1 cellular context compared by ENCODE assay signal in the genomic region with DNA sequence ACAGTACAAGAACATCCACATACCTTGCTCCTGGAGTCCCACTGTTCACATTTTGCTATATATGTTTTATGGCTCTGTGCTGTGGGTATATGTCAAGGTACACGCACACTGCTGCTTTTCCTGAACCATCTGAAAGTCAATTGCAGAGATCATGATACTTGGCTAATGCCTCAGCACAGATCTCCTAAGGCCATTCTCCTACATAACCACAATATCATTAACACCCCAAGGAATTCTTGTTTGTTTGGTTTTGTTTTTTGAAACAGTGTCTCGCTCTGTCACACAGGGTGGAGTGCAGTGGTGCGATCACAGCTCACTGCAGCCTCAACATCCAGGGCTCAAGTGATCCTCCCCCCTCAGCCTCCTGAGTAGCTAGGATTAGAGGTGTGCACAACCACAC.
TF ChIP-seq lines count a peak whose summit lies in the region.

No MANE protein-coding gene starts in this region.

TF ChIP-seq in GM12878, 131 proteins besides CTCF, POLR2A, EP300 and RAD21:
- TF ChIP-seq RCOR1 (conservative IDR thresholded peaks at IDR 0.05; ENCODE audit: low read depth, low read length) (no peak), CBFB (IDR thresholded peaks at IDR 0.05; ENCODE audit: low read depth) (no peak), TCF7 (IDR thresholded peaks at IDR 0.05; ENCODE audit: borderline replicate concordance) (no peak), POU2F2 (IDR thresholded peaks at IDR 0.05; ENCODE audit: borderline replicate concordance, low read depth, low read length) (no peak), BACH1 (IDR thresholded peaks at IDR 0.05; ENCODE audit: borderline replicate concordance) (no peak), REST (IDR thresholded peaks at IDR 0.05; ENCODE audit: low read depth, low read length) (no peak), ASH2L (IDR thresholded peaks at IDR 0.05; ENCODE audit: borderline replicate concordance, low read depth) (no peak), IRF5 (IDR thresholded peaks at IDR 0.05; ENCODE audit: borderline replicate concordance) (no peak)
- TF ChIP-seq, protein P1, sequence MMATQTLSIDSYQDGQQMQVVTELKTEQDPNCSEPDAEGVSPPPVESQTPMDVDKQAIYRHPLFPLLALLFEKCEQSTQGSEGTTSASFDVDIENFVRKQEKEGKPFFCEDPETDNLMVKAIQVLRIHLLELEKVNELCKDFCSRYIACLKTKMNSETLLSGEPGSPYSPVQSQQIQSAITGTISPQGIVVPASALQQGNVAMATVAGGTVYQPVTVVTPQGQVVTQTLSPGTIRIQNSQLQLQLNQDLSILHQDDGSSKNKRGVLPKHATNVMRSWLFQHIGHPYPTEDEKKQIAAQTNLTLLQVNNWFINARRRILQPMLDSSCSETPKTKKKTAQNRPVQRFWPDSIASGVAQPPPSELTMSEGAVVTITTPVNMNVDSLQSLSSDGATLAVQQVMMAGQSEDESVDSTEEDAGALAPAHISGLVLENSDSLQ (IDR thresholded peaks at IDR 0.05): no peak
